Comparison of ENCODE assay signal across 10 cellular contexts in genomic region chr12:113232232-113232615, GRCh38. TPM values are rescaled to one million over a fixed set of nuclear protein-coding genes. Genes with fewer than 3 reads are reported as not detected.
DNase-seq lines count a peak whose midpoint lies in the region; ATAC-seq and TF ChIP-seq lines count a peak whose summit lies in the region.
"Had no signal": no experiment of that assay in that cellular context is flagged by ENCODE, and none has a peak within 500 bp of the region (broad histone marks: within the 10 kb centered on the region; RNA-seq: fewer than 3 reads in every experiment).

No MANE protein-coding gene starts in this region.

- H3K36me3 Mint-ChIP-seq in naive B cell, result peaks cover 18 to 21% of the 10 kb centered on the region in 2 donors
- peaks cover 25% of the 10 kb centered on the region for H3K36me3 Mint-ChIP-seq in activated CD8-positive, alpha-beta memory T cell treated with anti-CD3 and anti-CD28 coated beads, Interleukin-2, amount 10 ng/mL, durations not matched to agents 7 days and 5 days

- H3K9me3 Mint-ChIP-seq in naive B cell, result peaks cover 0 to 5% (median 0%) of the 10 kb centered on the region in 7 donors
- H3K9me3 Mint-ChIP-seq in activated CD8-positive, alpha-beta memory T cell treated with anti-CD3 and anti-CD28 coated beads, Interleukin-2, amount 10 ng/mL, durations not matched to agents 7 days and 5 days (ENCODE audit: low read depth), result no peaks in the 10 kb centered on the region

- peaks cover 54 to 88% (median 59%) of the 10 kb centered on the region in 3 donors for H3K4me1 Mint-ChIP-seq in naive B cell
- peaks cover 25% of the 10 kb centered on the region for H3K4me1 Mint-ChIP-seq in activated CD8-positive, alpha-beta memory T cell treated with anti-CD3 and anti-CD28 coated beads, Interleukin-2, amount 10 ng/mL, durations not matched to agents 7 days and 5 days

- ATAC-seq in Right ventricle myocardium superior (ENCODE audit: poor library complexity), result no peak
- ATAC-seq in naive B cell (ENCODE audit: low read depth in 2 of 2), result no peak
- ATAC-seq in activated CD8-positive, alpha-beta memory T cell treated with anti-CD3 and anti-CD28 coated beads, Interleukin-2, amount 10 ng/mL, durations not matched to agents 7 days and 5 days, result no peak
- ATAC-seq in HG02970 (IDR thresholded peaks at IDR 0.05; ENCODE audit: low FRiP score, unreplicated experiment), result no peak

- H3K4me3 Mint-ChIP-seq in naive B cell, result peak overlapping the region in 5 of 8 donors; percentile 25 to 89 (median 84)
- H3K4me3 Mint-ChIP-seq in activated CD8-positive, alpha-beta memory T cell treated with anti-CD3 and anti-CD28 coated beads, Interleukin-2, amount 10 ng/mL, durations not matched to agents 7 days and 5 days, result no peak overlapping the region

- H3K36me3 ChIP-seq in left ventricle myocardium inferior, result peaks cover 76% of the 10 kb centered on the region

- DNase-seq in left ventricle myocardium inferior, result no peak
- no peak for DNase-seq in Right ventricle myocardium superior
- DNase-seq in cerebellar cortex (ENCODE audit: low spot score), result peak; percentile 73
- DNase-seq in naive B cell, result no peak
- DNase-seq in activated CD8-positive, alpha-beta memory T cell treated with anti-CD3 and anti-CD28 coated beads, Interleukin-2, amount 10 ng/mL, durations not matched to agents 7 days and 5 days, result no peak
- no peak for DNase-seq in SKM-1 treated with dmso at 0.1 percent for 144 hours (lab: John Stamatoyannopoulos, UW; ENCODE audit: unreplicated experiment)
- no peak for DNase-seq in DMS79 (lab: John Stamatoyannopoulos, UW)
- DNase-seq: glutamatergic neuron, NCI-H82 had no signal

- H3K4me3 ChIP-seq in left ventricle myocardium inferior, result peak overlapping the region; percentile 15

- no peaks in the 10 kb centered on the region for H3K27me3 Mint-ChIP-seq in naive B cell
- no peaks in the 10 kb centered on the region for H3K27me3 Mint-ChIP-seq in activated CD8-positive, alpha-beta memory T cell treated with anti-CD3 and anti-CD28 coated beads, Interleukin-2, amount 10 ng/mL, durations not matched to agents 7 days and 5 days

- H3K27me3 ChIP-seq in left ventricle myocardium inferior (ENCODE audit: low read depth), result no peaks in the 10 kb centered on the region

- intact Hi-C loops in left ventricle myocardium inferior (cut with micrococcal nuclease), result no loop called here
- intact Hi-C loops in Right ventricle myocardium superior (cut with DNase I), result no loop called here

- peak overlapping the region in 5 of 6 donors; percentile 30 to 98 (median 95) for H3K27ac Mint-ChIP-seq in naive B cell
- no peak overlapping the region for H3K27ac Mint-ChIP-seq in activated CD8-positive, alpha-beta memory T cell treated with anti-CD3 and anti-CD28 coated beads, Interleukin-2, amount 10 ng/mL, durations not matched to agents 7 days and 5 days

- peaks cover 100% of the 10 kb centered on the region for H3K4me1 ChIP-seq in left ventricle myocardium inferior

- H3K9me3 ChIP-seq in left ventricle myocardium inferior (replicated peaks), result no peaks in the 10 kb centered on the region

- H3K27ac ChIP-seq in left ventricle myocardium inferior (replicated peaks), result peak overlapping the region; percentile 99

- no peak for TF ChIP-seq CTCF in left ventricle myocardium inferior (IDR thresholded peaks at IDR 0.05; ENCODE audit: borderline replicate concordance)

- CTCF ChIA-PET in activated CD8-positive, alpha-beta memory T cell treated with anti-CD3 and anti-CD28 coated beads, Interleukin-2, amount 10 ng/mL, durations not matched to agents 7 days and 5 days (lab: Charles Lee), result interaction anchor here (0.9 to 1.7 kb wide), 2 partner anchors 9 to 193 kb away, joined by 3 to 5 read pairs; no protein-coding TSS in a partner anchor

RNA-seq across cellular contexts. Expression of gene TPCN1, which starts 11.0 kb away (rescaled TPM):
- total RNA-seq in left ventricle myocardium inferior (153 TPM), Right ventricle myocardium superior (128 TPM)
- 10 to 100 TPM in 5 of 6 donors, 1 to 10 TPM in 1; 8.8 to 26.2 (median 18.9) TPM for polyA plus RNA-seq in naive B cell (ENCODE audit: low read depth in 6 of 6)
- total RNA-seq in activated CD8-positive, alpha-beta memory T cell treated with anti-CD3 and anti-CD28 coated beads, Interleukin-2, amount 10 ng/mL, durations not matched to agents 7 days and 5 days, result 10 to 100 TPM; 21.4 to 23.3 TPM

RNA-seq across cellular contexts. Expression of gene RITA1, which starts 46.7 kb away (rescaled TPM):
- total RNA-seq in left ventricle myocardium inferior (17.9 TPM), Right ventricle myocardium superior (16.3 TPM)
- polyA plus RNA-seq in naive B cell (ENCODE audit: low read depth in 6 of 6), result 10 to 100 TPM; 21.0 to 31.9 (median 24.1) TPM
- 10 to 100 TPM; 23.1 to 29.6 TPM for total RNA-seq in activated CD8-positive, alpha-beta memory T cell treated with anti-CD3 and anti-CD28 coated beads, Interleukin-2, amount 10 ng/mL, durations not matched to agents 7 days and 5 days

RNA-seq across cellular contexts. Expression of gene DDX54, which starts 46.9 kb away (rescaled TPM):
- total RNA-seq in left ventricle myocardium inferior, result 34.7 TPM
- total RNA-seq in Right ventricle myocardium superior, result 33.6 TPM
- 10 to 100 TPM in 5 of 6 donors, 1 to 10 TPM in 1; 9.0 to 45.5 (median 25.4) TPM for polyA plus RNA-seq in naive B cell (ENCODE audit: low read depth in 6 of 6)
- 10 to 100 TPM; 71.5 to 99.0 TPM for total RNA-seq in activated CD8-positive, alpha-beta memory T cell treated with anti-CD3 and anti-CD28 coated beads, Interleukin-2, amount 10 ng/mL, durations not matched to agents 7 days and 5 days
